In the genomic region with DNA sequence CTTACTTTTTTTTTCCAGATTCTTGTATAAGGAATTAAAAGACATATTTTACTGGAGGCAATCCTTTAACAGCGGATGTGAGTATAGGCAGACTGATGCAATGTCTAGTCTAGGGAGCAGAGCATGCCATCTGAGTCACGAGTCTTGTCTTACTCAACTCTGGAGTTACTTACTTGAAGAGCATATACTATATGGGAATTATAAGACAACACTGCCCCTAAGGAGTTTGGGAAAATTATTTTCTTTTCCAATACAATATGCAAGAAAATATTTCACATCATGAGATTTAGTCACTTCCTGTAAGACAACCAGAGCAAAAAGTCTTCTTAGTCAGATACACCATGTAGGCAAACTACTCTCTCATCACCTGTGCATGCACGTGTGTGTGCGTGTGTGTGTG, we compare ENCODE assay signal across 14 cellular contexts.
A peak's percentile ranks its signal among the peaks of the same experiment; 100 is the strongest.
DNase-seq lines count a peak whose midpoint lies in the region; ATAC-seq and TF ChIP-seq lines count a peak whose summit lies in the region.
"Had no signal": no experiment of that assay in that cellular context is flagged by ENCODE, and none has a peak within 500 bp of the region (broad histone marks: within the 10 kb centered on the region; RNA-seq: fewer than 3 reads in every experiment).

No MANE protein-coding gene starts in this region.

- no peaks in the 10 kb centered on the region for H3K9me3 ChIP-seq in mucosa of descending colon
- H3K9me3 ChIP-seq: ovary had no signal

- no peak for TF ChIP-seq CTCF in cardiac fibroblast (IDR thresholded peaks at IDR 0.05; ENCODE audit: low read depth, low read length)
- TF ChIP-seq CTCF in mucosa of descending colon (IDR thresholded peaks at IDR 0.05) = no peak
- no peak for TF ChIP-seq CTCF in type B pancreatic cell (conservative IDR thresholded peaks at IDR 0.05)

- no peaks in the 10 kb centered on the region for H3K4me1 Mint-ChIP-seq in type B pancreatic cell (ENCODE audit: unreplicated experiment)
- H3K4me1 Mint-ChIP-seq: T-helper 17 cell had no signal

- no peaks in the 10 kb centered on the region for H3K36me3 ChIP-seq in mucosa of descending colon (ENCODE audit: low read depth)
- H3K36me3 ChIP-seq: ovary had no signal

- no peaks in the 10 kb centered on the region for H3K27me3 Mint-ChIP-seq in type B pancreatic cell
- H3K27me3 Mint-ChIP-seq: activated CD8-positive, alpha-beta T cell treated with anti-CD3 and anti-CD28 coated beads for 36 hours; dendritic cell treated with granulocyte-macrophage colony-stimulating factor and Interleukin-4, amounts not matched to agents 40 ng/mL and 50 ng/mL, for 4 days; T-helper 17 cell had no signal

- no peaks in the 10 kb centered on the region for H3K9me3 Mint-ChIP-seq in type B pancreatic cell
- H3K9me3 Mint-ChIP-seq: activated CD8-positive, alpha-beta T cell treated with anti-CD3 and anti-CD28 coated beads for 36 hours; dendritic cell treated with granulocyte-macrophage colony-stimulating factor and Interleukin-4, amounts not matched to agents 40 ng/mL and 50 ng/mL, for 4 days had no signal

- no peak overlapping the region for H3K4me3 Mint-ChIP-seq in type B pancreatic cell
- H3K4me3 Mint-ChIP-seq: activated CD8-positive, alpha-beta T cell treated with anti-CD3 and anti-CD28 coated beads for 36 hours; dendritic cell treated with granulocyte-macrophage colony-stimulating factor and Interleukin-4, amounts not matched to agents 40 ng/mL and 50 ng/mL, for 4 days; T-helper 17 cell had no signal

- DNase-seq in Caki2 (ENCODE audit: low read depth) (peak; percentile 2), NCI-H226 (peak; percentile 80), cardiac fibroblast (ENCODE audit: low read depth in 2 of 2) (peak; percentile 88 to 95), mucosa of descending colon (no peak), hippocampal formation (lab: John Stamatoyannopoulos, UW) (no peak), NCI-H524 (lab: John Stamatoyannopoulos, UW) (no peak), type B pancreatic cell (ENCODE audit: extremely low spot score, unreplicated experiment) (no peak)
- DNase-seq: activated CD8-positive, alpha-beta T cell treated with anti-CD3 and anti-CD28 coated beads for 36 hours; activated naive CD4-positive, alpha-beta T cell treated with anti-CD3 and anti-CD28 coated beads, Interleukin-2, amount 50 U/mL, for 16 hours; NCI-H1694 treated with DMSO at 0.1 percent for 48 hours; ovary; T-helper 17 cell had no signal

- no peaks in the 10 kb centered on the region for H3K36me3 Mint-ChIP-seq in type B pancreatic cell

- ATAC-seq in mucosa of descending colon (peak; percentile 43), GM21360 (IDR thresholded peaks at IDR 0.05; ENCODE audit: unreplicated experiment) (no peak)
- ATAC-seq: activated CD8-positive, alpha-beta T cell treated with anti-CD3 and anti-CD28 coated beads for 36 hours; T-helper 17 cell had no signal

- H3K4me1 ChIP-seq in mucosa of descending colon (ENCODE audit: low read depth) = no peaks in the 10 kb centered on the region

- in situ Hi-C loops in Caki2 (cut with HindIII; ENCODE audit: low pct_unique_long_range_greater_than_20kb, low sequenced_read_pairs) = no loop called here

- H3K4me3 ChIP-seq in cardiac fibroblast (replicated peaks in 1 of 2; ENCODE audit: low read depth in 2 of 2, low read length in 2 of 2) = no peak overlapping the region
- H3K4me3 ChIP-seq in mucosa of descending colon = no peak overlapping the region
- H3K4me3 ChIP-seq: ovary had no signal

- intact Hi-C loops in mucosa of descending colon (cut with DNase I, micrococcal nuclease) = no loop called here

- H3K27ac Mint-ChIP-seq in type B pancreatic cell = no peak overlapping the region
- H3K27ac Mint-ChIP-seq: activated CD8-positive, alpha-beta T cell treated with anti-CD3 and anti-CD28 coated beads for 36 hours; dendritic cell treated with granulocyte-macrophage colony-stimulating factor and Interleukin-4, amounts not matched to agents 40 ng/mL and 50 ng/mL, for 4 days; T-helper 17 cell had no signal

Comparison
In these comparisons a context has a peak if more than half of its experiments do, and no peak if none do; other contexts are left out.
1. DNase-seq: peak in Caki2 (single experiment), NCI-H226 (single experiment) and cardiac fibroblast (2 of 2); none in mucosa of descending colon (0 of 3), hippocampal formation (0 of 2), NCI-H524 (0 of 2) and type B pancreatic cell (single experiment).